ENCODE assay signal across 20 cellular contexts in the genomic region with DNA sequence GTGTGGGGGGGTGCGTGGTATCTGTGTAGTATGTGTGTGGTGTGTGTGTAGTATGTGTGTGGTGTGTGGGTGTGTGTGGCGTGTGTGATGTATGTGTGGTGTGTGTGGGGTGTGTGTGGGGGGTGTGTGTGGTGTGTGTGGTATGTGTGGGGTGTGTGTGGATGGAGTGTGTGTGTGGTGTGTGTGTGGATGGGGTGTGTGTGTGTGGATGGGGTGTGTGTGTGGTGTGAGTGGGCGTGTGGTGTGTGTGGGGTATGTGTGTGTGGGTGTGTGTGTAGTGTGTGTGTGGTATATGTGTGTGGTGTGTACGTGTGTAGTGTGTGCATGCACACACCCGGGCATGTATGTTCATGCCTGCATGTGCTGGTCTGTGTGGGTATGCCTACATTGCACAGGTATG.
"Had no signal": no experiment of that assay in that cellular context is flagged by ENCODE, and none has a peak within 500 bp of the region (broad histone marks: within the 10 kb centered on the region; RNA-seq: fewer than 3 reads in every experiment).

No MANE protein-coding gene starts in this region.

- H3K4me1 Mint-ChIP-seq: activated CD4-positive, alpha-beta memory T cell treated with anti-CD3 and anti-CD28 coated beads, Interleukin-2, amount 10 ng/mL, durations not matched to agents 7 days and 5 days; activated CD4-positive, alpha-beta T cell treated with anti-CD3 and anti-CD28 coated beads, Interleukin-2, amount 10 ng/mL, durations not matched to agents 24 days and 14 days had no signal

- H3K9me3 Mint-ChIP-seq: activated CD4-positive, alpha-beta memory T cell treated with anti-CD3 and anti-CD28 coated beads, Interleukin-2, amount 10 ng/mL, durations not matched to agents 7 days and 5 days; activated CD4-positive, alpha-beta T cell treated with anti-CD3 and anti-CD28 coated beads, Interleukin-2, amount 10 ng/mL, durations not matched to agents 24 days and 14 days; activated naive CD8-positive, alpha-beta T cell treated with anti-CD3 and anti-CD28 coated beads, Interleukin-2, amount 50 U/mL, for 24 hours had no signal

- DNase-seq: activated CD4-positive, alpha-beta memory T cell treated with anti-CD3 and anti-CD28 coated beads, Interleukin-2, amount 10 ng/mL, durations not matched to agents 7 days and 5 days; activated CD4-positive, alpha-beta T cell treated with anti-CD3 and anti-CD28 coated beads, Interleukin-2, amount 10 ng/mL, durations not matched to agents 24 days and 14 days; activated effector memory CD4-positive, alpha-beta T cell treated with anti-CD3 and anti-CD28 coated beads, Interleukin-2, amount 50 U/mL, for 16 hours; activated naive CD4-positive, alpha-beta T cell treated with anti-CD3 and anti-CD28 coated beads, Interleukin-2, amount 50 U/mL, for 16 hours; effector CD8-positive, alpha-beta T cell; gastrocnemius medialis; heart left ventricle; left ventricle myocardium superior; stimulated activated CD4-positive, alpha-beta T cell treated with anti-CD3 and anti-CD28 coated beads, Interleukin-2, amount 100 ng/mL, for 48 hours; stimulated activated CD8-positive, alpha-beta memory T cell treated with anti-CD3 and anti-CD28 coated beads, Interleukin-4, amount 100 ng/mL, for 48 hours; stimulated activated naive CD4-positive, alpha-beta T cell treated with Interleukin-2 at 50 U/mL for 16 hours; T-helper 2 cell had no signal

- H3K9me3 ChIP-seq: gastrocnemius medialis, heart left ventricle, mucosa of descending colon, thoracic aorta had no signal

- H3K36me3 ChIP-seq: brain microvascular endothelial cell, gastrocnemius medialis, heart left ventricle, thoracic aorta had no signal

- ATAC-seq: activated naive CD8-positive, alpha-beta T cell treated with anti-CD3 and anti-CD28 coated beads, Interleukin-2, amount 50 U/mL, for 24 hours; esophagus mucosa; gastrocnemius medialis; mucosa of descending colon had no signal

- H3K27me3 Mint-ChIP-seq: activated CD4-positive, alpha-beta T cell treated with anti-CD3 and anti-CD28 coated beads, Interleukin-2, amount 10 ng/mL, durations not matched to agents 24 days and 14 days had no signal

- H3K27ac ChIP-seq: brain microvascular endothelial cell, gastrocnemius medialis, heart left ventricle, thoracic aorta had no signal

- H3K4me3 ChIP-seq: gastrocnemius medialis, heart left ventricle, mucosa of descending colon, thoracic aorta had no signal

- FAIRE-seq: endothelial cell of umbilical vein, islet of Langerhans had no signal

- H3K4me1 ChIP-seq: gastrocnemius medialis had no signal

- H3K27me3 ChIP-seq: brain microvascular endothelial cell, gastrocnemius medialis, heart left ventricle had no signal

- H3K4me3 Mint-ChIP-seq: activated CD4-positive, alpha-beta memory T cell treated with anti-CD3 and anti-CD28 coated beads, Interleukin-2, amount 10 ng/mL, durations not matched to agents 7 days and 5 days; activated CD4-positive, alpha-beta T cell treated with anti-CD3 and anti-CD28 coated beads, Interleukin-2, amount 10 ng/mL, durations not matched to agents 24 days and 14 days; activated naive CD8-positive, alpha-beta T cell treated with anti-CD3 and anti-CD28 coated beads, Interleukin-2, amount 50 U/mL, for 24 hours; neural crest cell had no signal

- H3K27ac Mint-ChIP-seq: activated CD4-positive, alpha-beta memory T cell treated with anti-CD3 and anti-CD28 coated beads, Interleukin-2, amount 10 ng/mL, durations not matched to agents 7 days and 5 days; activated CD4-positive, alpha-beta T cell treated with anti-CD3 and anti-CD28 coated beads, Interleukin-2, amount 10 ng/mL, durations not matched to agents 24 days and 14 days; activated naive CD8-positive, alpha-beta T cell treated with anti-CD3 and anti-CD28 coated beads, Interleukin-2, amount 50 U/mL, for 24 hours had no signal
